9 cellular contexts compared by ENCODE assay signal in genomic region chr16:526181-527014, GRCh38. TPM values are rescaled to one million over a fixed set of nuclear protein-coding genes. Genes with fewer than 3 reads are reported as not detected.
DNase-seq lines count a peak whose midpoint lies in the region; ATAC-seq, FAIRE-seq and TF ChIP-seq lines count a peak whose summit lies in the region.
"Had no signal": no experiment of that assay in that cellular context is flagged by ENCODE, and none has a peak within 500 bp of the region (broad histone marks: within the 10 kb centered on the region; RNA-seq: fewer than 3 reads in every experiment).

No MANE protein-coding gene starts in this region.

- H3K27me3 ChIP-seq in HAP-1 (ENCODE audit: low read depth) (no peaks in the 10 kb centered on the region), endothelial cell of umbilical vein (ENCODE audit: control insufficient read depth in 2 of 2, insufficient read depth in 2 of 2, low read length in 2 of 2) (no peaks in the 10 kb centered on the region), muscle layer of colon (ENCODE audit: control insufficient read depth in 1 of 2, insufficient read depth in 2 of 2, low read length in 2 of 2) (no peaks in the 10 kb centered on the region)

- FAIRE-seq in endothelial cell of umbilical vein (lab: Jason Lieb, UNC), result peak; percentile 38

- no peaks in the 10 kb centered on the region for H3K27me3 Mint-ChIP-seq in T-helper 17 cell

- H3K9ac ChIP-seq in endothelial cell of umbilical vein (replicated peaks; ENCODE audit: extremely low read depth, insufficient read depth, low read length) (peak overlapping the region; percentile 80), muscle layer of colon (ENCODE audit: low read length) (peak overlapping the region; percentile 84)

- H3K4me2 ChIP-seq in endothelial cell of umbilical vein (ENCODE audit: insufficient read depth, low read length), result peak overlapping the region; percentile 73

- TF ChIP-seq CTCF in C4-2B (conservative IDR thresholded peaks at IDR 0.05) (no peak), endothelial cell of umbilical vein (IDR thresholded peaks at IDR 0.05; ENCODE audit: extremely low read depth in 1 of 2, insufficient read depth in 1 of 2, low read depth in 1 of 2, low read length in 2 of 2) (no peak)

- H3K27ac Mint-ChIP-seq in T-helper 17 cell, result peak overlapping the region; percentile 72

- no peak overlapping the region for H2AFZ ChIP-seq in endothelial cell of umbilical vein (ENCODE audit: low read depth, low read length)

- H3K9me1 ChIP-seq in endothelial cell of umbilical vein (replicated peaks; ENCODE audit: control insufficient read depth, extremely low read depth, insufficient read depth, low read length), result no peaks in the 10 kb centered on the region

- peaks cover 21% of the 10 kb centered on the region for H3K4me1 Mint-ChIP-seq in T-helper 17 cell

- peak overlapping the region; percentile 87 for H3K4me3 Mint-ChIP-seq in T-helper 17 cell

- TSS peak; percentile 41 for BruUV-seq in endothelial cell of umbilical vein (replicated peaks; lab: Mats Ljungman, UMichigan)

- H4K20me1 ChIP-seq in endothelial cell of umbilical vein (replicated peaks; ENCODE audit: control insufficient read depth, extremely low read depth, insufficient read depth, low read length), result no peaks in the 10 kb centered on the region

- CTCF ChIA-PET in endothelial cell of umbilical vein (lab: Charles Lee), result interaction anchor here (0.7 to 1.2 kb wide), 4 partner anchors 17 to 134 kb away, joined by 3 read pairs; no protein-coding TSS in a partner anchor

- dilution Hi-C loops in endothelial cell of umbilical vein (cut with MboI; ENCODE audit: extremely low pct_ligation_motif_present, low sequenced_read_pairs), result no loop called here

- H3K4me1 ChIP-seq in HAP-1 (peaks cover 11% of the 10 kb centered on the region), endothelial cell of umbilical vein (ENCODE audit: control insufficient read depth, extremely low read depth, insufficient read depth, low read length) (peaks cover 35% of the 10 kb centered on the region), muscle layer of colon (ENCODE audit: insufficient read depth, low read length) (peaks cover 33% of the 10 kb centered on the region)

- in situ Hi-C loops in HAP-1 (cut with MboI; ENCODE audit: low sequenced_read_pairs), result no loop called here

- ATAC-seq in T-helper 17 cell, result no peak
- no peak for ATAC-seq in GM18867 (IDR thresholded peaks at IDR 0.05; ENCODE audit: unreplicated experiment)
- ATAC-seq in HG03378 (IDR thresholded peaks at IDR 0.05; ENCODE audit: unreplicated experiment), result no peak

- H3K27ac ChIP-seq in C4-2B (peak overlapping the region; percentile 94), endothelial cell of umbilical vein (ENCODE audit: insufficient read depth, low read depth, low read length) (peak overlapping the region; percentile 90), muscle layer of colon (ENCODE audit: low read depth, low read length) (peak overlapping the region; percentile 90)

- H3K36me3 Mint-ChIP-seq in T-helper 17 cell (ENCODE audit: low read depth), result no peaks in the 10 kb centered on the region

- H3K4me3 ChIP-seq in HAP-1 (peak overlapping the region; percentile 68), endothelial cell of umbilical vein (replicated peaks in 1 of 3; ENCODE audit: insufficient read depth in 1 of 3, low read depth in 1 of 3, low read length in 3 of 3) (peak overlapping the region; percentile 37 to 81 (median 53)), muscle layer of colon (ENCODE audit: low read depth in 1 of 2, low read length in 2 of 2) (peak overlapping the region; percentile 83 to 86)

- H3K36me3 ChIP-seq in HAP-1 (replicated peaks) (peaks cover 19% of the 10 kb centered on the region), endothelial cell of umbilical vein (ENCODE audit: control insufficient read depth in 2 of 2, extremely low read depth in 1 of 2, insufficient read depth in 2 of 2, low read length in 2 of 2) (peaks cover 1 to 2% of the 10 kb centered on the region in 2 experiments), muscle layer of colon (ENCODE audit: insufficient read depth, low read length) (no peaks in the 10 kb centered on the region)

- no peak for TF ChIP-seq POLR2A in endothelial cell of umbilical vein (IDR thresholded peaks at IDR 0.05; ENCODE audit: low read depth, low read length)

- H3K9me3 ChIP-seq in HAP-1 (no peaks in the 10 kb centered on the region), T-helper 17 cell (ENCODE audit: control insufficient read depth, low read length, poor library complexity, severe bottlenecking) (no peaks in the 10 kb centered on the region), endothelial cell of umbilical vein (replicated peaks; ENCODE audit: control insufficient read depth, insufficient read depth, low read length) (no peaks in the 10 kb centered on the region), muscle layer of colon (ENCODE audit: low read length) (no peaks in the 10 kb centered on the region)

- POLR2A ChIA-PET in endothelial cell of umbilical vein (lab: Charles Lee), result interaction anchor here (0.6 kb wide), 1 partner anchor 61 kb away, joined by 12 read pairs; no protein-coding TSS in a partner anchor

- peak; percentile 33 to 64 for DNase-seq in HAP-1 (ENCODE audit: low spot score in 2 of 2)
- DNase-seq in T-helper 17 cell, result no peak
- no peak for DNase-seq in endothelial cell of umbilical vein (ENCODE audit: low read depth, low spot score)
- no peak for DNase-seq in GDM1 (lab: John Stamatoyannopoulos, UW)

- intact Hi-C loops in endothelial cell of umbilical vein (cut with micrococcal nuclease), result loop anchor here (1.0 to 5.0 kb wide), 3 partner anchors 41 to 130 kb away; partner anchors contain the start of genes NHLRC4, NME4, PIGQ and RAB11FIP3

- peaks cover 46% of the 10 kb centered on the region for H3K79me2 ChIP-seq in endothelial cell of umbilical vein (ENCODE audit: control insufficient read depth, insufficient read depth, low read length)

TF ChIP-seq in endothelial cell of umbilical vein, 7 proteins besides CTCF, POLR2A, EP300 and RAD21:
- TF ChIP-seq POLR2AphosphoS5 (IDR thresholded peaks at IDR 0.05; ENCODE audit: insufficient read depth, low read depth, low read length) (peak; percentile 3), MAX (IDR thresholded peaks at IDR 0.05; ENCODE audit: insufficient read depth, insufficient read length) (no peak)

RNA-seq across cellular contexts. Expression of gene CAPN15, which starts 1.1 kb away (rescaled TPM):
- 10 to 100 TPM; 63.9 to 71.0 TPM for total RNA-seq in T-helper 17 cell
- 65.0 and 70.1 TPM in 2 replicates for total RNA-seq in endothelial cell of umbilical vein
- 33.9 and 48.6 TPM in 2 replicates for polyA plus RNA-seq in endothelial cell of umbilical vein
- 14.6 and 22.7 TPM in 2 replicates for polyA plus RNA-seq in endothelial cell of umbilical vein (2011; cell fraction: cytosol; rRNA removed)
- 63.6 and 68.1 TPM in 2 replicates for polyA plus RNA-seq in endothelial cell of umbilical vein (2011; cell fraction: nucleus; rRNA removed)
- 20.7 and 35.9 TPM in 2 replicates for polyA plus RNA-seq in endothelial cell of umbilical vein (2012)
- polyA minus RNA-seq in endothelial cell of umbilical vein, result 17.2 and 27.8 TPM in 2 replicates
- 47.6 TPM for polyA minus RNA-seq in endothelial cell of umbilical vein (2011; cell fraction: cytosol; rRNA and poly(A)+ RNA removed)
- 21.5 and 36.2 TPM in 2 replicates for polyA minus RNA-seq in endothelial cell of umbilical vein (2011; cell fraction: nucleus; rRNA and poly(A)+ RNA removed)

RNA-seq across cellular contexts. Expression of gene PRR35, which starts 33.8 kb away (rescaled TPM):
- total RNA-seq in T-helper 17 cell (not detected), endothelial cell of umbilical vein (not detected in 2 replicates)
- polyA plus RNA-seq in endothelial cell of umbilical vein, result not detected in 2 replicates
- not detected in 2 replicates for polyA plus RNA-seq in endothelial cell of umbilical vein (2011; cell fraction: cytosol; rRNA removed)
- polyA plus RNA-seq in endothelial cell of umbilical vein (2011; cell fraction: nucleus; rRNA removed), result not detected in 2 replicates
- not detected in 2 replicates for polyA plus RNA-seq in endothelial cell of umbilical vein (2012)
- polyA minus RNA-seq in endothelial cell of umbilical vein, result not detected in 2 replicates
- polyA minus RNA-seq in endothelial cell of umbilical vein (2011; cell fraction: cytosol; rRNA and poly(A)+ RNA removed), result not detected
- not detected in 2 replicates for polyA minus RNA-seq in endothelial cell of umbilical vein (2011; cell fraction: nucleus; rRNA and poly(A)+ RNA removed)
- total RNA-seq: SK-MEL-5 had no signal

RNA-seq across cellular contexts. Expression of gene NHLRC4, which starts 40.4 kb away (rescaled TPM):
- total RNA-seq in T-helper 17 cell, result 1 to 10 TPM in 1 of 2 donors, under 1 TPM in 1; 0.86 to 1.4 TPM
- total RNA-seq in endothelial cell of umbilical vein, result 0.30 and 0.73 TPM in 2 replicates
- 0.94 and 0.96 TPM in 2 replicates for polyA plus RNA-seq in endothelial cell of umbilical vein
- polyA plus RNA-seq in endothelial cell of umbilical vein (2011; cell fraction: cytosol; rRNA removed), result 0.40 and 0.55 TPM in 2 replicates
- polyA plus RNA-seq in endothelial cell of umbilical vein (2011; cell fraction: nucleus; rRNA removed), result 0.61 and 0.97 TPM in 2 replicates
- polyA plus RNA-seq in endothelial cell of umbilical vein (2012), result 0.44 and 0.56 TPM in 2 replicates
- 0.42 TPM in 1 of 2 replicates, not detected in the other for polyA minus RNA-seq in endothelial cell of umbilical vein
- not detected for polyA minus RNA-seq in endothelial cell of umbilical vein (2011; cell fraction: cytosol; rRNA and poly(A)+ RNA removed)
- 0.34 and 0.38 TPM in 2 replicates for polyA minus RNA-seq in endothelial cell of umbilical vein (2011; cell fraction: nucleus; rRNA and poly(A)+ RNA removed)

RNA-seq across cellular contexts. Expression of gene PIGQ, which starts 43.4 kb away (rescaled TPM):
- total RNA-seq in T-helper 17 cell, result 10 to 100 TPM; 25.6 to 32.4 TPM
- total RNA-seq in endothelial cell of umbilical vein, result 56.8 and 67.7 TPM in 2 replicates
- polyA plus RNA-seq in endothelial cell of umbilical vein, result 66.9 and 82.9 TPM in 2 replicates
- polyA plus RNA-seq in endothelial cell of umbilical vein (2011; cell fraction: cytosol; rRNA removed), result 30.5 and 46.1 TPM in 2 replicates
- polyA plus RNA-seq in endothelial cell of umbilical vein (2011; cell fraction: nucleus; rRNA removed), result 108 and 124 TPM in 2 replicates
- 21.3 and 30.6 TPM in 2 replicates for polyA plus RNA-seq in endothelial cell of umbilical vein (2012)
- 42.4 and 65.2 TPM in 2 replicates for polyA minus RNA-seq in endothelial cell of umbilical vein
- polyA minus RNA-seq in endothelial cell of umbilical vein (2011; cell fraction: cytosol; rRNA and poly(A)+ RNA removed), result 51.1 TPM
- 30.8 and 49.5 TPM in 2 replicates for polyA minus RNA-seq in endothelial cell of umbilical vein (2011; cell fraction: nucleus; rRNA and poly(A)+ RNA removed)

Comparison
In these comparisons a context has a peak if more than half of its experiments do, and no peak if none do; other contexts are left out.
1. DNase-seq: peak in HAP-1 (2 of 2); none in T-helper 17 cell (0 of 3), endothelial cell of umbilical vein (single experiment) and GDM1 (single experiment).
2. Peak in every context shown above with its lines, with median percentiles within 50 percentile points of each other: H3K27ac ChIP-seq and H3K4me3 ChIP-seq.